10 cellular contexts compared by ENCODE assay signal in genomic region chr17:16988749-16989229, GRCh38. TPM values are rescaled to one million over a fixed set of nuclear protein-coding genes. Genes with fewer than 3 reads are reported as not detected.
A peak's percentile ranks its signal among the peaks of the same experiment; 100 is the strongest.
DNase-seq lines count a peak whose midpoint lies in the region; ATAC-seq and TF ChIP-seq lines count a peak whose summit lies in the region.
"Had no signal": no experiment of that assay in that cellular context is flagged by ENCODE, and none has a peak within 500 bp of the region (broad histone marks: within the 10 kb centered on the region; RNA-seq: fewer than 3 reads in every experiment).

No MANE protein-coding gene starts in this region.

- H3K4me3 ChIP-seq in SK-N-SH (ENCODE audit: low read depth in 2 of 2, low read length in 1 of 2) (no peak overlapping the region), smooth muscle cell (no peak overlapping the region)

- no peaks in the 10 kb centered on the region for H3K27me3 Mint-ChIP-seq in activated naive CD8-positive, alpha-beta T cell treated with anti-CD3 and anti-CD28 coated beads, Interleukin-2, amount 50 U/mL, for 24 hours
- H3K27me3 Mint-ChIP-seq in endothelial cell (ENCODE audit: unreplicated experiment), result peaks cover 11% of the 10 kb centered on the region

- H3K9ac ChIP-seq in SK-N-SH (no peak overlapping the region), smooth muscle cell (ENCODE audit: low read depth) (no peak overlapping the region)

- peak overlapping the region; percentile 15 for H3K27ac Mint-ChIP-seq in activated naive CD8-positive, alpha-beta T cell treated with anti-CD3 and anti-CD28 coated beads, Interleukin-2, amount 50 U/mL, for 24 hours
- H3K27ac Mint-ChIP-seq in endothelial cell (ENCODE audit: unreplicated experiment), result no peak overlapping the region

- TF ChIP-seq CTCF in SK-N-SH (IDR thresholded peaks at IDR 0.05) (no peak), smooth muscle cell (IDR thresholded peaks at IDR 0.05; ENCODE audit: borderline replicate concordance, insufficient read depth, poor library complexity, severe bottlenecking) (no peak), endothelial cell (IDR thresholded peaks at IDR 0.05; ENCODE audit: unreplicated experiment) (no peak)

- 81% methylated on average over 10 of the region's 10 CpGs for WGBS in SK-N-SH (ENCODE audit: low lambda C conversion rate)
- WGBS in smooth muscle cell (ENCODE audit: low lambda C conversion rate), result 76% methylated on average over 10 of the region's 10 CpGs

- H3K9me2 ChIP-seq in SK-N-SH, result no peaks in the 10 kb centered on the region

- POLR2A ChIA-PET in SK-N-SH (lab: Yijun Ruan, JAX), result no interaction called here

- H3K36me3 Mint-ChIP-seq in activated naive CD8-positive, alpha-beta T cell treated with anti-CD3 and anti-CD28 coated beads, Interleukin-2, amount 50 U/mL, for 24 hours (ENCODE audit: low read depth), result no peaks in the 10 kb centered on the region
- H3K36me3 Mint-ChIP-seq in endothelial cell (ENCODE audit: low read depth, unreplicated experiment), result peaks cover 5% of the 10 kb centered on the region
- H3K36me3 Mint-ChIP-seq: brain had no signal

- no peak for TF ChIP-seq EP300 in SK-N-SH (IDR thresholded peaks at IDR 0.05; ENCODE audit: borderline replicate concordance in 1 of 2, low read depth in 1 of 2, low read length in 1 of 2)

- H3K4me2 ChIP-seq in SK-N-SH (0 out of 2 replicates have a peak overlapping the region, but pooled peaks have one; percentile 26), smooth muscle cell (peak overlapping the region; percentile 37)

- H3K36me3 ChIP-seq in SK-N-SH (replicated peaks in 1 of 2; ENCODE audit: control insufficient read depth in 1 of 2, insufficient read depth in 2 of 2, low read length in 1 of 2), result no peaks in the 10 kb centered on the region
- H3K36me3 ChIP-seq in smooth muscle cell (ENCODE audit: low read depth), result no peaks in the 10 kb centered on the region

- H3K4me1 Mint-ChIP-seq in activated naive CD8-positive, alpha-beta T cell treated with anti-CD3 and anti-CD28 coated beads, Interleukin-2, amount 50 U/mL, for 24 hours, result peaks cover 36% of the 10 kb centered on the region
- H3K4me1 Mint-ChIP-seq in endothelial cell (ENCODE audit: unreplicated experiment), result peaks cover 23% of the 10 kb centered on the region
- H3K4me1 Mint-ChIP-seq: neural crest cell had no signal

- CTCF ChIA-PET in SK-N-SH (lab: Yijun Ruan, JAX), result interaction anchor here (0.9 kb wide), 1 partner anchor 153 kb away, joined by 3 read pairs; no protein-coding TSS in a partner anchor

- no peak for DNase-seq in SK-N-SH
- DNase-seq in activated naive CD8-positive, alpha-beta T cell treated with anti-CD3 and anti-CD28 coated beads, Interleukin-2, amount 50 U/mL, for 24 hours, result no peak
- no peak for DNase-seq in smooth muscle cell (lab: John Stamatoyannopoulos, UW; ENCODE audit: unreplicated experiment)
- no peak for DNase-seq in NCI-H82 (lab: John Stamatoyannopoulos, UW)
- no peak for DNase-seq in endothelial cell (ENCODE audit: low spot score)

- H3F3A ChIP-seq in SK-N-SH (replicated peaks; ENCODE audit: insufficient read depth) (peaks cover 4% of the 10 kb centered on the region), smooth muscle cell (ENCODE audit: low read depth) (no peaks in the 10 kb centered on the region)

- H2AFZ ChIP-seq in SK-N-SH (ENCODE audit: low read depth) (no peak overlapping the region), smooth muscle cell (ENCODE audit: low read depth) (peak overlapping the region; percentile 9)

- H3K27ac ChIP-seq in SK-N-SH (ENCODE audit: low read depth in 2 of 2, low read length in 1 of 2) (no peak overlapping the region), smooth muscle cell (ENCODE audit: low read depth) (peak overlapping the region; percentile 55)

- H3K79me2 ChIP-seq in SK-N-SH (ENCODE audit: insufficient read depth) (no peaks in the 10 kb centered on the region), smooth muscle cell (ENCODE audit: low read depth) (no peaks in the 10 kb centered on the region)

- ATAC-seq in SK-N-SH treated with all-trans-retinoic acid at 6 μM for 48 hours (no peak), HG02970 (IDR thresholded peaks at IDR 0.05; ENCODE audit: low FRiP score, unreplicated experiment) (peak; percentile 1), HG03520 (IDR thresholded peaks at IDR 0.05; ENCODE audit: unreplicated experiment) (no peak)
- ATAC-seq in activated naive CD8-positive, alpha-beta T cell treated with anti-CD3 and anti-CD28 coated beads, Interleukin-2, amount 50 U/mL, for 24 hours, result peak; percentile 3

- TF ChIP-seq RAD21 in SK-N-SH (IDR thresholded peaks at IDR 0.05; ENCODE audit: low read length), result no peak

- H4K20me1 ChIP-seq in SK-N-SH (ENCODE audit: insufficient read depth) (no peaks in the 10 kb centered on the region), smooth muscle cell (ENCODE audit: low read depth) (no peaks in the 10 kb centered on the region)

- H3K9me3 ChIP-seq in SK-N-SH (no peaks in the 10 kb centered on the region), smooth muscle cell (replicated peaks; ENCODE audit: low read depth) (no peaks in the 10 kb centered on the region)

- H3K4me1 ChIP-seq in SK-N-SH (ENCODE audit: control insufficient read depth in 1 of 2, insufficient read depth in 2 of 2, low read depth in 1 of 2, low read length in 1 of 2) (no peaks in the 10 kb centered on the region), smooth muscle cell (ENCODE audit: low read depth) (no peaks in the 10 kb centered on the region)

- no peaks in the 10 kb centered on the region for H3K9me3 Mint-ChIP-seq in activated naive CD8-positive, alpha-beta T cell treated with anti-CD3 and anti-CD28 coated beads, Interleukin-2, amount 50 U/mL, for 24 hours
- no peaks in the 10 kb centered on the region for H3K9me3 Mint-ChIP-seq in endothelial cell (ENCODE audit: unreplicated experiment)
- H3K9me3 Mint-ChIP-seq: brain, neural crest cell had no signal

- peak overlapping the region; percentile 56 for H3K4me3 Mint-ChIP-seq in activated naive CD8-positive, alpha-beta T cell treated with anti-CD3 and anti-CD28 coated beads, Interleukin-2, amount 50 U/mL, for 24 hours
- H3K4me3 Mint-ChIP-seq in endothelial cell (ENCODE audit: unreplicated experiment), result no peak overlapping the region
- H3K4me3 Mint-ChIP-seq: brain, neural crest cell had no signal

- peaks cover 10% of the 10 kb centered on the region for H3K27me3 ChIP-seq in SK-N-SH (ENCODE audit: insufficient read depth)
- no peaks in the 10 kb centered on the region for H3K27me3 ChIP-seq in smooth muscle cell (ENCODE audit: low read depth)

TF ChIP-seq in SK-N-SH, 30 proteins besides CTCF, POLR2A, EP300 and RAD21:
- TF ChIP-seq TAF1 (IDR thresholded peaks at IDR 0.05; ENCODE audit: borderline replicate concordance, low read depth, low read length) (no peak), RXRA (IDR thresholded peaks at IDR 0.05; ENCODE audit: borderline replicate concordance, low read depth) (no peak), EZH2phosphoT487 (IDR thresholded peaks at IDR 0.05; ENCODE audit: borderline replicate concordance, low read depth) (no peak), MEF2A (IDR thresholded peaks at IDR 0.05; ENCODE audit: borderline replicate concordance, low read depth) (no peak)

TF ChIP-seq in SK-N-SH treated with all-trans-retinoic acid at 6 μM for 48 hours, 23 proteins besides CTCF, POLR2A, EP300 and RAD21:
- TF ChIP-seq RARB (CRISPR knock-in tag; IDR thresholded peaks at IDR 0.05), result no peak

RNA-seq across cellular contexts. Expression of gene TNFRSF13B, which starts 16.9 kb away (rescaled TPM):
- polyA plus RNA-seq in SK-N-SH (2012; rRNA removed), result not detected in 2 replicates
- polyA plus RNA-seq in SK-N-SH (2012; cell fraction: cytosol; rRNA removed), result not detected in 2 replicates
- polyA plus RNA-seq in SK-N-SH (2012; cell fraction: nucleus; rRNA removed), result not detected in 2 replicates
- not detected in 2 replicates for total RNA-seq in smooth muscle cell
- polyA plus RNA-seq in smooth muscle cell, result not detected in 2 replicates
- not detected for total RNA-seq in endothelial cell (ENCODE audit: unreplicated experiment)
- total RNA-seq: neural crest cell had no signal

RNA-seq across cellular contexts. Expression of gene MPRIP, which starts 53.5 kb away (rescaled TPM):
- polyA plus RNA-seq in SK-N-SH (2012; rRNA removed), result 64.4 and 69.8 TPM in 2 replicates
- 48.5 and 56.7 TPM in 2 replicates for polyA plus RNA-seq in SK-N-SH (2012; cell fraction: cytosol; rRNA removed)
- polyA plus RNA-seq in SK-N-SH (2012; cell fraction: nucleus; rRNA removed), result 85.3 and 87.9 TPM in 2 replicates
- total RNA-seq in smooth muscle cell, result 58.8 and 62.5 TPM in 2 replicates
- polyA plus RNA-seq in smooth muscle cell, result 67.2 and 69.3 TPM in 2 replicates
- total RNA-seq in endothelial cell (ENCODE audit: unreplicated experiment), result 392 TPM

Comparison
In these comparisons a context has a peak if more than half of its experiments do, and no peak if none do; other contexts are left out.
1. ATAC-seq: peak in HG02970 (single experiment) and activated naive CD8-positive, alpha-beta T cell treated with anti-CD3 and anti-CD28 coated beads, Interleukin-2, amount 50 U/mL, for 24 hours (single experiment); none in SK-N-SH treated with all-trans-retinoic acid at 6 μM for 48 hours (single experiment) and HG03520 (single experiment).